In the genomic region with DNA sequence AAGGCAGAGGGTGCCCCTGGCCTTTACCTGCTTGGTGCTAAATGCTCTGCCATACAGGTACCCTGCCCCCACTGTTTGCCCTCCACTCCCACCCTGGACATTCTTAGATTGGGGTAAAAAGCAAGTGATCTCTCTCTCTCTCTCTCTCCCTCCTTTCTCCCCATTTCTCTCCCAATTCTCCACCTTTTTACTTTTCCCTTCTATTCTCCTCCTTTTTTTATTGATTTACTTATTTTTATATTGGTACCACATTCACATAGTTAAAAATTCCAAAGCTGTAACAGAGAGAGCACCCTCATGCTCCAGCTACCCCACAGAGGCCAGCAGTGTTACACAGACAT, we compare ENCODE assay signal across 11 cellular contexts. TPM values are rescaled to one million over a fixed set of nuclear protein-coding genes. Genes with fewer than 3 reads are reported as not detected.
A peak's percentile ranks its signal among the peaks of the same experiment; 100 is the strongest.
DNase-seq lines count a peak whose midpoint lies in the region; ATAC-seq and TF ChIP-seq lines count a peak whose summit lies in the region.
"Had no signal": no experiment of that assay in that cellular context is flagged by ENCODE, and none has a peak within 500 bp of the region (broad histone marks: within the 10 kb centered on the region; RNA-seq: fewer than 3 reads in every experiment).

No MANE protein-coding gene starts in this region.

- H3K36me3 Mint-ChIP-seq in activated CD8-positive, alpha-beta memory T cell treated with anti-CD3 and anti-CD28 coated beads, Interleukin-2, amount 10 ng/mL, durations not matched to agents 7 days and 5 days: peaks cover 15% of the 10 kb centered on the region
- H3K36me3 Mint-ChIP-seq: naive B cell had no signal

- H3K4me3 ChIP-seq in OCI-LY7 (ENCODE audit: low read depth, low read length, poor library complexity, severe bottlenecking): no peak overlapping the region
- no peak overlapping the region for H3K4me3 ChIP-seq in skeletal muscle tissue (ENCODE audit: low read length in 3 of 3)
- no peak overlapping the region for H3K4me3 ChIP-seq in adrenal gland
- H3K4me3 ChIP-seq: ascending aorta had no signal

- H2AFZ ChIP-seq in OCI-LY7 (ENCODE audit: low read length): no peak overlapping the region

- DNase-seq in activated CD8-positive, alpha-beta memory T cell treated with anti-CD3 and anti-CD28 coated beads, Interleukin-2, amount 10 ng/mL, durations not matched to agents 7 days and 5 days: no peak
- no peak for DNase-seq in activated CD8-positive, alpha-beta memory T cell treated with anti-CD3 and anti-CD28 coated beads, Interleukin-2, amount 50 U/mL, for 48 hours
- DNase-seq in OCI-LY7 (ENCODE audit: low spot score): no peak
- DNase-seq in epithelial cell of prostate (ENCODE audit: low read depth, low spot score): no peak
- DNase-seq in stimulated activated CD4-positive, alpha-beta T cell treated with anti-CD3 and anti-CD28 coated beads, Interleukin-1b, Interleukin-23, amount 100 ng/mL, for 48 hours: no peak
- no peak for DNase-seq in HK-2 (ENCODE audit: unreplicated experiment)
- no peak for DNase-seq in adrenal gland
- DNase-seq: effector CD8-positive, alpha-beta T cell; naive B cell had no signal

- no peaks in the 10 kb centered on the region for H3K27me3 ChIP-seq in skeletal muscle tissue (ENCODE audit: control insufficient read depth in 3 of 3, insufficient read depth in 3 of 3, low read length in 3 of 3)
- H3K27me3 ChIP-seq in adrenal gland: no peaks in the 10 kb centered on the region
- H3K27me3 ChIP-seq: ascending aorta had no signal

- intact Hi-C loops in OCI-LY7 (cut with micrococcal nuclease; ENCODE audit: unreplicated experiment) (loop anchor here (5.0 kb wide), 1 partner anchor 155 kb away; a partner anchor contains a TSS), adrenal gland (cut with DNase I) (loop anchor here in 1 of 2 donors (5.0 kb wide), 1 partner anchor 45 kb away; no protein-coding TSS in a partner anchor)

- no peak for ATAC-seq in activated CD8-positive, alpha-beta memory T cell treated with anti-CD3 and anti-CD28 coated beads, Interleukin-2, amount 10 ng/mL, durations not matched to agents 7 days and 5 days

- peak overlapping the region; percentile 21 for H3K27ac Mint-ChIP-seq in activated CD8-positive, alpha-beta memory T cell treated with anti-CD3 and anti-CD28 coated beads, Interleukin-2, amount 10 ng/mL, durations not matched to agents 7 days and 5 days

- CTCF ChIA-PET in activated CD8-positive, alpha-beta memory T cell treated with anti-CD3 and anti-CD28 coated beads, Interleukin-2, amount 10 ng/mL, durations not matched to agents 7 days and 5 days (lab: Charles Lee): interaction anchor here (0.9 to 31.0 kb wide), 4 partner anchors 7 to 156 kb away, joined by 4 to 1101 read pairs (median 70); a partner anchor contains a TSS
- CTCF ChIA-PET in OCI-LY7 (lab: Charles Lee; ENCODE audit: unreplicated experiment): interaction anchor here (0.6 to 1.7 kb wide), 7 partner anchors 22 to 173 kb away, joined by 3 to 21 read pairs (median 3); a partner anchor contains a TSS

- POLR2A ChIA-PET in OCI-LY7 (lab: Charles Lee): interaction anchor here (0.6 to 1.8 kb wide), 6 partner anchors 20 to 559 kb away, joined by 3 to 15 read pairs (median 3); a partner anchor contains a TSS

- H3K9me3 Mint-ChIP-seq in activated CD8-positive, alpha-beta memory T cell treated with anti-CD3 and anti-CD28 coated beads, Interleukin-2, amount 10 ng/mL, durations not matched to agents 7 days and 5 days (ENCODE audit: low read depth): no peaks in the 10 kb centered on the region
- H3K9me3 Mint-ChIP-seq: naive B cell had no signal

- H3K9me2 ChIP-seq in OCI-LY7 (ENCODE audit: insufficient read depth, low read length): no peaks in the 10 kb centered on the region

- H3K4me1 ChIP-seq in OCI-LY7 (ENCODE audit: insufficient read depth, low read length, poor library complexity, severe bottlenecking) (peaks cover 31% of the 10 kb centered on the region), skeletal muscle tissue (ENCODE audit: control insufficient read depth in 3 of 3, insufficient read depth in 3 of 3, low read length in 3 of 3) (peaks cover 21 to 31% (median 29%) of the 10 kb centered on the region in 3 donors), adrenal gland (replicated peaks in 1 of 2) (peaks cover 4 to 14% of the 10 kb centered on the region in 2 donors)

- TF ChIP-seq POLR2A in adrenal gland (IDR thresholded peaks at IDR 0.05): no peak

- H3K36me3 ChIP-seq in OCI-LY7 (ENCODE audit: insufficient read depth, low read length): peaks cover 56% of the 10 kb centered on the region
- H3K36me3 ChIP-seq in skeletal muscle tissue (ENCODE audit: control insufficient read depth in 3 of 3, insufficient read depth in 3 of 3, low read length in 3 of 3): peaks cover 23 to 43% (median 31%) of the 10 kb centered on the region in 3 donors
- peaks cover 0 to 45% of the 10 kb centered on the region in 2 donors for H3K36me3 ChIP-seq in adrenal gland (replicated peaks in 1 of 2)

- no TSS peak for BruUV-seq in OCI-LY7 (replicated peaks; lab: Mats Ljungman, UMichigan)

- TF ChIP-seq CTCF in OCI-LY7 (conservative IDR thresholded peaks at IDR 0.05; ENCODE audit: low read length) (no peak), adrenal gland (IDR thresholded peaks at IDR 0.05) (no peak)

- H3K9me3 ChIP-seq in OCI-LY7 (ENCODE audit: low read length): no peaks in the 10 kb centered on the region
- no peaks in the 10 kb centered on the region for H3K9me3 ChIP-seq in skeletal muscle tissue (ENCODE audit: control insufficient read depth in 3 of 3, low read length in 3 of 3)
- no peaks in the 10 kb centered on the region for H3K9me3 ChIP-seq in adrenal gland (replicated peaks in 1 of 3)
- H3K9me3 ChIP-seq: ascending aorta had no signal

- H3K27ac ChIP-seq in OCI-LY7 (ENCODE audit: low read depth, low read length, poor library complexity, severe bottlenecking) (peak overlapping the region; percentile 40), epithelial cell of prostate (peak overlapping the region; percentile 99), skeletal muscle tissue (ENCODE audit: low read depth, low read length) (peak overlapping the region; percentile 19), adrenal gland (peak overlapping the region in 1 of 5 donors; percentile 46)

- peaks cover 10% of the 10 kb centered on the region for H3K4me1 Mint-ChIP-seq in activated CD8-positive, alpha-beta memory T cell treated with anti-CD3 and anti-CD28 coated beads, Interleukin-2, amount 10 ng/mL, durations not matched to agents 7 days and 5 days

- peak overlapping the region; percentile 12; the same call in 1 of the 2 replicates for H3K4me2 ChIP-seq in OCI-LY7 (ENCODE audit: low read length)

- H3K79me2 ChIP-seq in OCI-LY7 (ENCODE audit: insufficient read depth, low read depth, low read length): no peaks in the 10 kb centered on the region

- no peaks in the 10 kb centered on the region for H3K27me3 Mint-ChIP-seq in activated CD8-positive, alpha-beta memory T cell treated with anti-CD3 and anti-CD28 coated beads, Interleukin-2, amount 10 ng/mL, durations not matched to agents 7 days and 5 days
- H3K27me3 Mint-ChIP-seq: naive B cell had no signal

- H4K20me1 ChIP-seq in OCI-LY7 (ENCODE audit: insufficient read depth, low read length): no peaks in the 10 kb centered on the region

- no peak overlapping the region for H3K9ac ChIP-seq in skeletal muscle tissue (ENCODE audit: low read depth in 1 of 3, low read length in 3 of 3)

- H3K4me3 Mint-ChIP-seq in activated CD8-positive, alpha-beta memory T cell treated with anti-CD3 and anti-CD28 coated beads, Interleukin-2, amount 10 ng/mL, durations not matched to agents 7 days and 5 days: no peak overlapping the region
- H3K4me3 Mint-ChIP-seq: naive B cell had no signal

RNA-seq across cellular contexts. Expression of a gene that starts 37.7 kb away (rescaled TPM):
- not detected for total RNA-seq in activated CD8-positive, alpha-beta memory T cell treated with anti-CD3 and anti-CD28 coated beads, Interleukin-2, amount 10 ng/mL, durations not matched to agents 7 days and 5 days
- 3.3 and 4.7 TPM in 2 replicates for total RNA-seq in OCI-LY7 (2014; rRNA removed; shearing (Covaris generic))
- 2.0 and 3.6 TPM in 2 replicates for total RNA-seq in OCI-LY7 (2022)
- 136 TPM for total RNA-seq in skeletal muscle tissue
- 100 to 1,000 TPM in 7 of 8 donors, 10 to 100 TPM in 1; 60.7 to 468 (median 113) TPM for total RNA-seq in adrenal gland
- polyA plus RNA-seq in adrenal gland: 100 to 1,000 TPM in 2 of 3 donors, 10 to 100 TPM in 1; 19.8 to 357 (median 192) TPM

RNA-seq across cellular contexts. Expression of a gene that starts 53.1 kb away (rescaled TPM):
- 100 to 1,000 TPM; 151 to 152 TPM for total RNA-seq in activated CD8-positive, alpha-beta memory T cell treated with anti-CD3 and anti-CD28 coated beads, Interleukin-2, amount 10 ng/mL, durations not matched to agents 7 days and 5 days
- 43.6 and 51.3 TPM in 2 replicates for total RNA-seq in OCI-LY7 (2014; rRNA removed; shearing (Covaris generic))
- total RNA-seq in OCI-LY7 (2022) (142 and 148 TPM in 2 replicates), skeletal muscle tissue (30.8 TPM), adrenal gland (100 to 1,000 TPM in 6 of 8 donors, 10 to 100 TPM in 2; 80.5 to 356 (median 153) TPM)
- polyA plus RNA-seq in adrenal gland: 100 to 1,000 TPM; 177 to 241 (median 236) TPM

Comparison
In these comparisons a context has a peak if more than half of its experiments do, and no peak if none do; other contexts are left out.
1. RNA of a gene that starts 37.7 kb away (total RNA-seq): 136 TPM in skeletal muscle tissue (single experiment) and 60.7 to 468 TPM in adrenal gland; 2.0 to 4.7 TPM in OCI-LY7 and not detected in activated CD8-positive, alpha-beta memory T cell treated with anti-CD3 and anti-CD28 coated beads, Interleukin-2, amount 10 ng/mL, durations not matched to agents 7 days and 5 days; every median in the first group is over 10 times any median in the second.